ENCODE assay signal across 9 cellular contexts in genomic region chr19:30228726-30229523, GRCh38.
DNase-seq lines count a peak whose midpoint lies in the region; ATAC-seq, FAIRE-seq and TF ChIP-seq lines count a peak whose summit lies in the region.
"Had no signal": no experiment of that assay in that cellular context is flagged by ENCODE, and none has a peak within 500 bp of the region (broad histone marks: within the 10 kb centered on the region; RNA-seq: fewer than 3 reads in every experiment).

No MANE protein-coding gene starts in this region.

- H3K4me3 Mint-ChIP-seq in T-helper 1 cell treated with Interleukin-12 subunit alpha and Interleukin-12 subunit beta and Interleukin-4 antibody, amounts not matched to agents 30 μg/mL and 1 μg/mL, for 36 hours, result peak overlapping the region; percentile 37

- no peak overlapping the region for H3K9ac ChIP-seq in GM12878 (ENCODE audit: control insufficient read depth, insufficient read depth, low read length)

- H3K4me3 ChIP-seq in GM12878, result no peak overlapping the region

- SMC1A ChIA-PET in GM12878 (lab: Charles Lee; ENCODE audit: uncharacterized antibody, unreplicated experiment), result no interaction called here

- no peaks in the 10 kb centered on the region for H3K36me3 ChIP-seq in GM12878 (ENCODE audit: control insufficient read depth in 2 of 2, insufficient read depth in 2 of 2, low read length in 1 of 2)

- in situ Hi-C loops in GM12878 (cut with MboI), result no loop called here

- H3K79me2 ChIP-seq in GM12878 (ENCODE audit: control insufficient read depth, insufficient read depth, low read length), result no peaks in the 10 kb centered on the region

- no peak overlapping the region for H3K4me2 ChIP-seq in GM12878 (ENCODE audit: control insufficient read depth, insufficient read depth)

- H3K27ac Mint-ChIP-seq in T-helper 1 cell treated with Interleukin-12 subunit alpha and Interleukin-12 subunit beta and Interleukin-4 antibody, amounts not matched to agents 30 μg/mL and 1 μg/mL, for 36 hours, result no peak overlapping the region

- no peak for TF ChIP-seq POLR2A in GM12878 (IDR thresholded peaks at IDR 0.05; ENCODE audit: low read depth, low read length)

- no peak for FAIRE-seq in GM12878 (lab: Jason Lieb, UNC)
- no peak for FAIRE-seq in D721Med (lab: Jason Lieb, UNC)

- no peaks in the 10 kb centered on the region for H3K4me1 ChIP-seq in GM12878 (ENCODE audit: control insufficient read depth, insufficient read depth, low read length)

- no peak overlapping the region for H3K27ac ChIP-seq in GM12878 (ENCODE audit: control insufficient read depth, insufficient read depth)

- H3K27me3 ChIP-seq in GM12878 (replicated peaks in 1 of 2; ENCODE audit: control insufficient read depth in 2 of 2, insufficient read depth in 2 of 2, low read length in 1 of 2), result peaks cover 8 to 15% of the 10 kb centered on the region in 2 experiments

- no peak for TF ChIP-seq RAD21 in GM12878 (IDR thresholded peaks at IDR 0.05; ENCODE audit: insufficient read depth, low read depth, low read length)

- H3K9me3 ChIP-seq in GM12878 (replicated peaks; ENCODE audit: control insufficient read depth, insufficient read depth, low read length), result no peaks in the 10 kb centered on the region; the same call in 2 of the 3 replicates

- no peak overlapping the region for H2AFZ ChIP-seq in GM12878 (ENCODE audit: control insufficient read depth, low read depth, low read length)

- no peaks in the 10 kb centered on the region; the same call in 1 of the 2 replicates for H4K20me1 ChIP-seq in GM12878 (ENCODE audit: control insufficient read depth, insufficient read depth)

- TF ChIP-seq CTCF in GM12878 (IDR thresholded peaks at IDR 0.05 in 2 of 3, conservative IDR thresholded peaks at IDR 0.05 in 1 of 3; ENCODE audit: control insufficient read depth in 2 of 3, extremely low read depth in 1 of 3, insufficient read depth in 1 of 3, low read depth in 3 of 3, low read length in 3 of 3) (no peak), D721Med (IDR thresholded peaks at IDR 0.05; ENCODE audit: insufficient read depth, missing control alignments) (no peak)

- intact Hi-C loops in GM12878 (cut with micrococcal nuclease; ENCODE audit: unreplicated experiment), result loop anchor here (10.0 kb wide), 1 partner anchor 426 kb away; no protein-coding TSS in a partner anchor

- CTCF ChIA-PET in GM12878 (lab: Yijun Ruan, JAX), result no interaction called here

- 26% methylated on average over 35 of the region's 54 CpGs for WGBS in GM12878 (ENCODE audit: insufficient coverage, insufficient replicate concordance, low lambda C conversion rate, missing lambda C conversion rate)

- POLR2A ChIA-PET in GM12878 (lab: Charles Lee), result no interaction called here

- no peaks in the 10 kb centered on the region for H3K9me3 Mint-ChIP-seq in T-helper 1 cell treated with Interleukin-12 subunit alpha and Interleukin-12 subunit beta and Interleukin-4 antibody, amounts not matched to agents 30 μg/mL and 1 μg/mL, for 36 hours

- RAD21 ChIA-PET in GM12878 (lab: Charles Lee; ENCODE audit: unreplicated experiment), result no interaction called here

- peaks cover 8% of the 10 kb centered on the region for H3K36me3 Mint-ChIP-seq in T-helper 1 cell treated with Interleukin-12 subunit alpha and Interleukin-12 subunit beta and Interleukin-4 antibody, amounts not matched to agents 30 μg/mL and 1 μg/mL, for 36 hours (ENCODE audit: low read depth)

- no peak for ATAC-seq in GM12878
- ATAC-seq: activated CD4-positive, CD25-positive, alpha-beta regulatory T cell treated with anti-CD3 and anti-CD28 coated beads, Interleukin-2, amount 50 U/mL, for 24 hours had no signal

- DNase-seq in T-helper 1 cell, result no peak
- DNase-seq in GM12878 (ENCODE audit: low read depth, low spot score), result no peak
- DNase-seq in kidney glomerular epithelial cell (lab: John Stamatoyannopoulos, UW), result peak; percentile 40
- DNase-seq in superior temporal gyrus (ENCODE audit: extremely low spot score), result peak; percentile 53
- no peak for DNase-seq in epidermal melanocyte (ENCODE audit: insufficient read length, low spot score)
- DNase-seq in D721Med (ENCODE audit: insufficient read length, low spot score), result no peak
- no peak for DNase-seq in GM19240 (ENCODE audit: insufficient read length, low spot score)

- no TSS peak for BruUV-seq in GM12878 (replicated peaks; lab: Mats Ljungman, UMichigan)

- TF ChIP-seq EP300 in GM12878 (IDR thresholded peaks at IDR 0.05; ENCODE audit: borderline replicate concordance in 1 of 2, control insufficient read depth in 1 of 2, low read depth in 2 of 2, low read length in 2 of 2), result no peak

- peaks cover 70% of the 10 kb centered on the region for H3K27me3 Mint-ChIP-seq in T-helper 1 cell treated with Interleukin-12 subunit alpha and Interleukin-12 subunit beta and Interleukin-4 antibody, amounts not matched to agents 30 μg/mL and 1 μg/mL, for 36 hours (ENCODE audit: low read depth)

- H3K4me1 Mint-ChIP-seq in T-helper 1 cell treated with Interleukin-12 subunit alpha and Interleukin-12 subunit beta and Interleukin-4 antibody, amounts not matched to agents 30 μg/mL and 1 μg/mL, for 36 hours (ENCODE audit: low read depth), result peaks cover 18% of the 10 kb centered on the region

TF ChIP-seq in GM12878, 131 proteins besides CTCF, POLR2A, EP300 and RAD21:
- TF ChIP-seq RCOR1 (conservative IDR thresholded peaks at IDR 0.05; ENCODE audit: low read depth, low read length) (no peak), HDAC6 (IDR thresholded peaks at IDR 0.05; ENCODE audit: unreplicated experiment) (peak; percentile 39)

Comparison
In these comparisons a context has a peak if more than half of its experiments do, and no peak if none do; other contexts are left out.
1. DNase-seq: peak in kidney glomerular epithelial cell (single experiment) and superior temporal gyrus (single experiment); none in T-helper 1 cell (0 of 5), GM12878 (single experiment), epidermal melanocyte (single experiment), D721Med (single experiment) and GM19240 (single experiment).